In the genomic region with DNA sequence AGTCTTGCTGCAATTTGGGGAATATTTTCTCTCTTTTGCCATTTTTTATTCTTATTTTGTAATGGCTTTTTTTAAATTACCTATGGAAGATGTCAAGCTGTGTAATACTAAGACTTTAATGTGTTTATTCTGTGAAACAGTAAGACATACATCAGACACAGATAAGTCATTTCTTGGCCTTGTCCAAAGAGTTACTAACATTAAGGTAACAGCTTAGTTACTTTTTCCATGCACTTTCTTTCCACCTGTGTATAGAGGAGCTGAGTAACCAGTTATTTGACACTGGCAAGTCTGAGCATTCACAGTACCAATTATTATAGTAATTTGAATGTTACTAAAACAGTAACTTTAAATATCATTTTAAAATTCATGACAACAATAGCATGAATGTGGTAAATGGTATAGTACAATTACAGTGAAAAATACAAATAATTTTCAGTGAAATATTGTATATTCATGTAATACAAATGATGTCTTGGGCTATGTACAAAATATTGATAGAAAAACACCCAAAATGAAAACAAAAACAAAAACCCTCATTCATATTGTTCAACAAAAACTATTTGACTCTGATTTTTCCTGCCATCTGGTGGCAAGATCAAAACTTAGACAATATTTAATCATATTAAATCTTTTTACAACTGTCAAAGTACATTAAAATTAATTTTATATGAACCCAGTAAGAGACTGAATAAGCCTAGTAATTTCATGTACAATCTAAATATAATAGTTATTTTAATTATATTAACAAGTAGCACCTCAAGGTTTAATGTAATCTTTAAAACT, we compare ENCODE assay signal across 24 cellular contexts.
DNase-seq lines count a peak whose midpoint lies in the region; ATAC-seq and TF ChIP-seq lines count a peak whose summit lies in the region.
"Had no signal": no experiment of that assay in that cellular context is flagged by ENCODE, and none has a peak within 500 bp of the region (broad histone marks: within the 10 kb centered on the region; RNA-seq: fewer than 3 reads in every experiment).

No MANE protein-coding gene starts in this region.

- H3K4me2 ChIP-seq in SK-N-SH (no peak overlapping the region), PC-3 (ENCODE audit: low read length) (no peak overlapping the region)

- intact Hi-C loops in PC-3 (cut with micrococcal nuclease) (loop anchor here (1.0 to 5.0 kb wide), 5 partner anchors 217 to 568 kb away; no protein-coding TSS in a partner anchor), mucosa of descending colon (cut with DNase I, micrococcal nuclease) (no loop called here)

- TF ChIP-seq RAD21 in SK-N-SH (IDR thresholded peaks at IDR 0.05; ENCODE audit: low read length), result 0 out of 2 replicates have a peak, but pooled peaks have one; percentile 15

- CTCF ChIA-PET in SK-N-SH (lab: Yijun Ruan, JAX) (interaction anchor here (0.7 to 1.4 kb wide), 5 partner anchors 17 to 520 kb away, joined by 3 read pairs; no protein-coding TSS in a partner anchor), PC-3 (lab: Charles Lee) (interaction anchor here (0.6 to 1.1 kb wide), 5 partner anchors 41 to 531 kb away, joined by 3 to 5 read pairs (median 4); partner anchors contain the start of gene SEMA3A)

- BruUV-seq in PC-3 (replicated peaks; lab: Mats Ljungman, UMichigan), result no TSS peak

- H3K4me3 ChIP-seq in SK-N-SH (ENCODE audit: low read depth in 2 of 2, low read length in 1 of 2), result no peak overlapping the region
- no peak overlapping the region for H3K4me3 ChIP-seq in PC-3 (ENCODE audit: low read length)
- no peak overlapping the region for H3K4me3 ChIP-seq in mucosa of descending colon
- H3K4me3 ChIP-seq in right atrium auricular region, result no peak overlapping the region
- H3K4me3 ChIP-seq: body of pancreas, dorsolateral prefrontal cortex, K562, SJCRH30, transverse colon had no signal

- H3K36me3 ChIP-seq in SK-N-SH (replicated peaks in 1 of 2; ENCODE audit: control insufficient read depth in 1 of 2, insufficient read depth in 2 of 2, low read length in 1 of 2) (no peaks in the 10 kb centered on the region), PC-3 (ENCODE audit: low read depth, low read length) (no peaks in the 10 kb centered on the region), mucosa of descending colon (ENCODE audit: low read depth) (no peaks in the 10 kb centered on the region), right atrium auricular region (no peaks in the 10 kb centered on the region)
- H3K36me3 ChIP-seq: SJCRH30, transverse colon had no signal

- H3K4me1 ChIP-seq in SK-N-SH (ENCODE audit: control insufficient read depth in 1 of 2, insufficient read depth in 2 of 2, low read depth in 1 of 2, low read length in 1 of 2) (peaks cover 3 to 7% of the 10 kb centered on the region in 2 experiments; a peak in 2 of 4 replicates), PC-3 (ENCODE audit: insufficient read depth, low read length) (peaks cover 22% of the 10 kb centered on the region), mucosa of descending colon (ENCODE audit: low read depth) (no peaks in the 10 kb centered on the region), right atrium auricular region (no peaks in the 10 kb centered on the region)
- H3K4me1 ChIP-seq: body of pancreas, parathyroid adenoma, transverse colon had no signal

- no peak overlapping the region for H2AFZ ChIP-seq in SK-N-SH (ENCODE audit: low read depth)
- no peak overlapping the region for H2AFZ ChIP-seq in PC-3 (ENCODE audit: low read length)
- H2AFZ ChIP-seq: parathyroid adenoma had no signal

- H3K27me3 ChIP-seq in SK-N-SH (ENCODE audit: insufficient read depth) (no peaks in the 10 kb centered on the region), PC-3 (ENCODE audit: low read length) (no peaks in the 10 kb centered on the region), right atrium auricular region (no peaks in the 10 kb centered on the region)
- H3K27me3 ChIP-seq: body of pancreas, dorsolateral prefrontal cortex, SJCRH30, transverse colon had no signal

- POLR2A ChIA-PET in SK-N-SH (lab: Yijun Ruan, JAX) (no interaction called here), PC-3 (lab: Charles Lee; ENCODE audit: unreplicated experiment) (no interaction called here)

- H4K20me1 ChIP-seq in SK-N-SH (ENCODE audit: insufficient read depth) (no peaks in the 10 kb centered on the region), PC-3 (ENCODE audit: low read length) (no peaks in the 10 kb centered on the region)

- H3K79me2 ChIP-seq in SK-N-SH (ENCODE audit: insufficient read depth) (no peaks in the 10 kb centered on the region), PC-3 (ENCODE audit: low read length) (no peaks in the 10 kb centered on the region)
- H3K79me2 ChIP-seq: parathyroid adenoma had no signal

- H3K9ac ChIP-seq in SK-N-SH (no peak overlapping the region), PC-3 (ENCODE audit: low read length) (no peak overlapping the region; the same call in 1 of the 2 replicates)
- H3K9ac ChIP-seq: parathyroid adenoma had no signal

- no peaks in the 10 kb centered on the region for H3K9me3 ChIP-seq in SK-N-SH
- no peaks in the 10 kb centered on the region for H3K9me3 ChIP-seq in PC-3 (ENCODE audit: low read length)
- H3K9me3 ChIP-seq in mucosa of descending colon, result no peaks in the 10 kb centered on the region
- H3K9me3 ChIP-seq in right atrium auricular region, result no peaks in the 10 kb centered on the region
- H3K9me3 ChIP-seq: body of pancreas, SJCRH30, transverse colon had no signal

- no peak for TF ChIP-seq EP300 in SK-N-SH (IDR thresholded peaks at IDR 0.05; ENCODE audit: borderline replicate concordance in 1 of 2, low read depth in 1 of 2, low read length in 1 of 2)

- ATAC-seq in SK-N-SH treated with all-trans-retinoic acid at 6 μM for 48 hours (no peak), PC-3 (peak; percentile 77), GM21360 (IDR thresholded peaks at IDR 0.05; ENCODE audit: unreplicated experiment) (no peak), mucosa of descending colon (no peak)
- ATAC-seq: body of pancreas; K562; stimulated activated effector memory CD8-positive, alpha-beta T cell treated with anti-CD3 and anti-CD28 coated beads, Interleukin-12 subunit alpha, Interleukin-12 subunit beta, amount 100 ng/mL, for 72 hours had no signal

- H3F3A ChIP-seq in SK-N-SH (replicated peaks; ENCODE audit: insufficient read depth) (no peaks in the 10 kb centered on the region), PC-3 (ENCODE audit: low read length, unreplicated experiment) (no peaks in the 10 kb centered on the region)

- H3K9me2 ChIP-seq in SK-N-SH, result no peaks in the 10 kb centered on the region
- H3K9me2 ChIP-seq in PC-3 (replicated peaks; ENCODE audit: low read length), result no peaks in the 10 kb centered on the region

- DNase-seq in SK-N-SH (no peak), PC-3 (peak; percentile 37), fibroblast of peridontal ligament (ENCODE audit: extremely low read depth) (peak; percentile 51), mucosa of descending colon (no peak), right atrium auricular region (ENCODE audit: low spot score) (no peak)
- no peak for DNase-seq in stimulated activated CD4-positive, alpha-beta T cell treated with anti-CD3 and anti-CD28 coated beads, Interleukin-4, amount 100 ng/mL, for 4 hours
- DNase-seq: activated CD4-positive, alpha-beta T cell treated with anti-CD3 and anti-CD28 coated beads, Interleukin-2, amount 10 ng/mL, durations not matched to agents 24 days and 14 days; activated naive CD4-positive, alpha-beta T cell treated with anti-CD3 and anti-CD28 coated beads, Interleukin-2, amount 10 ng/mL, durations not matched to agents 7 days and 5 days; activated T-cell treated with anti-CD3 and anti-CD28 coated beads for 4 hours; body of pancreas; dorsolateral prefrontal cortex; EL; NCI-H1105 treated with DMSO at 0.1 percent for 48 hours; NK-92 treated with Interleukin-12 subunit alpha and Interleukin-12 subunit beta, amount 100 ng/mL, for 24 hours; SJCRH30; small intestine; T-helper 9 cell; transverse colon had no signal

- peak; percentile 53 for TF ChIP-seq CTCF in SK-N-SH (IDR thresholded peaks at IDR 0.05)
- TF ChIP-seq CTCF in PC-3 (conservative IDR thresholded peaks at IDR 0.05; ENCODE audit: low read depth, low read length), result peak; percentile 41
- TF ChIP-seq CTCF in mucosa of descending colon (IDR thresholded peaks at IDR 0.05), result no peak
- peak in 1 of 2 donors; percentile 26 for TF ChIP-seq CTCF in right atrium auricular region (IDR thresholded peaks at IDR 0.05)

- H3K27ac ChIP-seq in SK-N-SH (ENCODE audit: low read depth in 2 of 2, low read length in 1 of 2) (no peak overlapping the region), PC-3 (ENCODE audit: low read length) (peak overlapping the region; percentile 9; the same call in 1 of the 2 replicates), right atrium auricular region (no peak overlapping the region)
- H3K27ac ChIP-seq: body of pancreas, dorsolateral prefrontal cortex, HL-60, parathyroid adenoma, SJCRH30, transverse colon had no signal

TF ChIP-seq in SK-N-SH, 30 proteins besides CTCF, POLR2A, EP300 and RAD21 (continues in another document):
- TF ChIP-seq NFIC (IDR thresholded peaks at IDR 0.05; ENCODE audit: borderline replicate concordance) (no peak), MAX (IDR thresholded peaks at IDR 0.05; ENCODE audit: low read depth) (no peak), MXI1 (IDR thresholded peaks at IDR 0.05; ENCODE audit: low read depth, low read length) (no peak), EZH2phosphoT487 (IDR thresholded peaks at IDR 0.05; ENCODE audit: borderline replicate concordance, low read depth) (no peak), GABPA (IDR thresholded peaks at IDR 0.05; ENCODE audit: low read depth) (no peak)

TF ChIP-seq in SK-N-SH treated with all-trans-retinoic acid at 6 μM for 48 hours, 23 proteins besides CTCF, POLR2A, EP300 and RAD21:
- no peak for TF ChIP-seq ZFP30 (CRISPR knock-in tag; IDR thresholded peaks at IDR 0.05)

Comparison
In these comparisons a context has a peak if more than half of its experiments do, and no peak if none do; other contexts are left out.
1. DNase-seq: peak in PC-3 (single experiment) and fibroblast of peridontal ligament (single experiment); none in SK-N-SH (single experiment), stimulated activated CD4-positive, alpha-beta T cell treated with anti-CD3 and anti-CD28 coated beads, Interleukin-4, amount 100 ng/mL, for 4 hours (0 of 2), mucosa of descending colon (0 of 3) and right atrium auricular region (single experiment).